ENCODE assay signal across 19 cellular contexts in the genomic region with DNA sequence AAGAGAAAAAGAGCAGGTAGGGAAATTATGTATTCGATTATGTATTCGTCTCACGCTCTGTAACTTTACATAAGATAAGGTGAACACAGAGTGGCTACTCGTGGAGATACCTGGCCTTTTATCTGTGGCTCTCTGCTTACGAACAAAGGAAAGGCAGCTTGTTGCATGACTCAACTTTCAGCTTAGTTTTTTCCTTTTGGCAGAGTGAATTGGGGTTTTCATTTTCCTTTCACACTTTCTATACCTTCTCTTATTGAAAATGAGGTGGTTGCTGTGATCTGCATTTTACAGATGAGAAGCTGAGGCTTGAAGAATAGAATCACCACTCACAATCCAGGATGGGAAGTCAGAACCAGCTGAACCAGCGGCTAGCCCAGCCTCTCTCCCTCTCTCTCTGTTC. TPM values are rescaled to one million over a fixed set of nuclear protein-coding genes. Genes with fewer than 3 reads are reported as not detected.
DNase-seq lines count a peak whose midpoint lies in the region; ATAC-seq and TF ChIP-seq lines count a peak whose summit lies in the region.
"Had no signal": no experiment of that assay in that cellular context is flagged by ENCODE, and none has a peak within 500 bp of the region (broad histone marks: within the 10 kb centered on the region; RNA-seq: fewer than 3 reads in every experiment).

No MANE protein-coding gene starts in this region.

- no peak for DNase-seq in right atrium auricular region (ENCODE audit: low spot score)
- DNase-seq in Right ventricle myocardium inferior (ENCODE audit: missing footprints), result no peak
- no peak for DNase-seq in adipocyte (ENCODE audit: low read depth)
- DNase-seq in glutamatergic neuron, result no peak
- no peak for DNase-seq in left lobe of liver (ENCODE audit: low spot score)
- DNase-seq in ureter (ENCODE audit: low spot score), result no peak
- DNase-seq in kidney glomerular epithelial cell (lab: John Stamatoyannopoulos, UW), result no peak
- DNase-seq in SHP77 (lab: John Stamatoyannopoulos, UW), result no peak
- DNase-seq: activated CD4-positive, alpha-beta T cell treated with anti-CD3 and anti-CD28 coated beads, Interleukin-2, amount 10 ng/mL, durations not matched to agents 24 days and 14 days; DND-41; left cardiac atrium; NCI-H1694 treated with DMSO at 0.1 percent for 48 hours; NK-92 treated with Interleukin-12 subunit alpha and Interleukin-12 subunit beta, amount 100 ng/mL, for 24 hours; retina; RPMI8226; stimulated activated CD4-positive, alpha-beta T cell treated with anti-CD3 and anti-CD28 coated beads, Interleukin-15, amount 100 ng/mL, for 24 hours; stimulated activated naive B cell treated with anti-CD40 and anti-IgM and Interleukin-4, amounts not matched to agents 10 μg/mL and 1 μg/mL and 100 μg/mL, for 72 hours had no signal

- H3K27me3 ChIP-seq in right atrium auricular region (no peaks in the 10 kb centered on the region), adipocyte (replicated peaks; ENCODE audit: control insufficient read depth, insufficient read depth, low read length) (no peaks in the 10 kb centered on the region)

- ATAC-seq in Right ventricle myocardium inferior (no peak), left lobe of liver (no peak)
- ATAC-seq: stimulated activated naive B cell treated with anti-CD40 and anti-IgM and Interleukin-4, amounts not matched to agents 10 μg/mL and 1 μg/mL and 100 μg/mL, for 72 hours had no signal

- peak overlapping the region; percentile 56 for H3K9ac ChIP-seq in adipocyte (ENCODE audit: low read length)

- peaks cover 18% of the 10 kb centered on the region for H3K4me1 Mint-ChIP-seq in glutamatergic neuron (ENCODE audit: low read depth, unreplicated experiment)

- intact Hi-C loops in Right ventricle myocardium inferior (cut with DNase I), result loop anchor here (5.0 kb wide), 1 partner anchor 345 kb away; no protein-coding TSS in a partner anchor

- peak overlapping the region; percentile 51 to 82 for H3K27ac ChIP-seq in right atrium auricular region

- H3K27me3 Mint-ChIP-seq in glutamatergic neuron (ENCODE audit: unreplicated experiment), result peaks cover 6% of the 10 kb centered on the region
- H3K27me3 Mint-ChIP-seq: activated CD4-positive, alpha-beta T cell treated with anti-CD3 and anti-CD28 coated beads, Interleukin-2, amount 10 ng/mL, durations not matched to agents 24 days and 14 days had no signal

- H3K4me1 ChIP-seq in right atrium auricular region (peaks cover 0 to 37% of the 10 kb centered on the region in 2 donors), adipocyte (ENCODE audit: control insufficient read depth, insufficient read depth, low read length) (peaks cover 43% of the 10 kb centered on the region)

- H3K9me3 ChIP-seq in right atrium auricular region (no peaks in the 10 kb centered on the region), adipocyte (ENCODE audit: control insufficient read depth, low read length) (no peaks in the 10 kb centered on the region)

- H3K27ac Mint-ChIP-seq in glutamatergic neuron (ENCODE audit: unreplicated experiment), result peak overlapping the region; percentile 5
- H3K27ac Mint-ChIP-seq: activated CD4-positive, alpha-beta T cell treated with anti-CD3 and anti-CD28 coated beads, Interleukin-2, amount 10 ng/mL, durations not matched to agents 24 days and 14 days; stimulated activated naive B cell treated with anti-CD40 and anti-IgM and Interleukin-4, amounts not matched to agents 10 μg/mL and 1 μg/mL and 100 μg/mL, for 72 hours had no signal

- H3K9me3 Mint-ChIP-seq in glutamatergic neuron (ENCODE audit: unreplicated experiment), result peaks cover 4% of the 10 kb centered on the region
- H3K9me3 Mint-ChIP-seq: activated CD4-positive, alpha-beta T cell treated with anti-CD3 and anti-CD28 coated beads, Interleukin-2, amount 10 ng/mL, durations not matched to agents 24 days and 14 days had no signal

- H3K36me3 Mint-ChIP-seq in glutamatergic neuron (ENCODE audit: unreplicated experiment), result no peaks in the 10 kb centered on the region

- TF ChIP-seq CTCF in right atrium auricular region (IDR thresholded peaks at IDR 0.05) (no peak), glutamatergic neuron (IDR thresholded peaks at IDR 0.05; ENCODE audit: partially characterized antibody, unreplicated experiment) (no peak)

- H3K4me3 ChIP-seq in right atrium auricular region (no peak overlapping the region), adipocyte (ENCODE audit: low read length) (no peak overlapping the region)

- H3K36me3 ChIP-seq in right atrium auricular region, result no peaks in the 10 kb centered on the region
- H3K36me3 ChIP-seq in adipocyte (ENCODE audit: control insufficient read depth, insufficient read depth, low read length, severe bottlenecking), result no peaks in the 10 kb centered on the region

- no peak overlapping the region for H3K4me3 Mint-ChIP-seq in glutamatergic neuron (ENCODE audit: unreplicated experiment)
- H3K4me3 Mint-ChIP-seq: activated CD4-positive, alpha-beta T cell treated with anti-CD3 and anti-CD28 coated beads, Interleukin-2, amount 10 ng/mL, durations not matched to agents 24 days and 14 days; stimulated activated naive B cell treated with anti-CD40 and anti-IgM and Interleukin-4, amounts not matched to agents 10 μg/mL and 1 μg/mL and 100 μg/mL, for 72 hours had no signal

RNA-seq across cellular contexts. Expression of gene KCNK15, which starts 13.3 kb away (rescaled TPM):
- total RNA-seq in right atrium auricular region (1 to 10 TPM; 1.4 to 3.7 TPM), Right ventricle myocardium inferior (0.32 TPM), glutamatergic neuron (ENCODE audit: unreplicated experiment) (0.22 TPM), left lobe of liver (0.20 TPM), ureter (3.4 TPM)

RNA-seq across cellular contexts. Expression of gene CCN5, which starts 17.2 kb away (rescaled TPM):
- total RNA-seq in right atrium auricular region (100 to 1,000 TPM in 1 of 2 donors, 10 to 100 TPM in 1; 85.1 to 118 TPM), Right ventricle myocardium inferior (13.6 TPM), glutamatergic neuron (ENCODE audit: unreplicated experiment) (not detected), left lobe of liver (1.1 TPM), ureter (1.1 TPM)
- total RNA-seq: activated CD4-positive, alpha-beta T cell treated with anti-CD3 and anti-CD28 coated beads, Interleukin-2, amount 10 ng/mL, durations not matched to agents 24 days and 14 days; cerebellum; urinary bladder had no signal
